In genomic region chr6:224350-224749, GRCh38 we compare ENCODE assay signal across 1 cellular context.
TF ChIP-seq lines count a peak whose summit lies in the region.

No MANE protein-coding gene starts in this region.

TF ChIP-seq in GM12878, 131 proteins besides CTCF, POLR2A, EP300 and RAD21:
- no peak for TF ChIP-seq ZZZ3 (IDR thresholded peaks at IDR 0.05; ENCODE audit: control insufficient read depth, insufficient read length, low read depth)
- TF ChIP-seq MLLT1 (IDR thresholded peaks at IDR 0.05): peak; percentile 64
TF ChIP-seq in GM12878: peak in this region for 1.
